In genomic region chr1:221564891-221565290, GRCh38 we compare ENCODE assay signal across 25 cellular contexts.
"Had no signal": no experiment of that assay in that cellular context is flagged by ENCODE, and none has a peak within 500 bp of the region (broad histone marks: within the 10 kb centered on the region; RNA-seq: fewer than 3 reads in every experiment).

No MANE protein-coding gene starts in this region.

- DNase-seq: activated CD4-positive, alpha-beta T cell treated with anti-CD3 and anti-CD28 coated beads, Interleukin-2, amount 10 ng/mL, durations not matched to agents 7 days and 5 days; activated CD4-positive, alpha-beta T cell treated with anti-CD3 and anti-CD28 coated beads, Interleukin-2, amount 50 U/mL, for 48 hours; activated CD8-positive, alpha-beta T cell treated with anti-CD3 and anti-CD28 coated beads, Interleukin-2, amount 10 ng/mL, durations not matched to agents 7 days and 5 days; activated gamma-delta T cell; activated naive CD4-positive, alpha-beta T cell treated with Interleukin-2 at 50 U/mL for 16 hours; activated naive CD8-positive, alpha-beta T cell treated with anti-CD3 and anti-CD28 coated beads, Interleukin-2, amount 10 ng/mL, durations not matched to agents 7 days and 5 days; activated T-cell treated with anti-CD3 and anti-CD28 coated beads, Interleukin-2, amount 50 U/mL, for 24 hours; amygdala; caudate nucleus; cerebellar nuclear complex; KG1; NCI-H146; NCI-H187 treated with DMSO at 0.1 percent for 48 hours; NCI-H2081; NCI-H226; NCI-H446 treated with DMSO at 0.1 percent for 48 hours; NCI-H524; NCI-H69; NK-92 treated with Interleukin-12 subunit alpha and Interleukin-12 subunit beta, amount 100 ng/mL, for 24 hours; OCI-M1; SHP77; SJCRH30 had no signal

- ATAC-seq: activated CD8-positive, alpha-beta T cell treated with anti-CD3 and anti-CD28 coated beads, Interleukin-2, amount 10 ng/mL, durations not matched to agents 7 days and 5 days had no signal

- H3K4me3 ChIP-seq: ascending aorta, breast epithelium, SJCRH30, SK-N-MC had no signal

- H3K27me3 ChIP-seq: ascending aorta, breast epithelium, SJCRH30 had no signal

- H3K36me3 ChIP-seq: ascending aorta, breast epithelium, SJCRH30 had no signal

- H3K27ac ChIP-seq: ascending aorta, breast epithelium, SJCRH30, SK-N-MC had no signal

- H3K9me3 ChIP-seq: ascending aorta, breast epithelium, SJCRH30 had no signal

- H3K4me1 ChIP-seq: ascending aorta, breast epithelium had no signal
